1 cellular context compared by ENCODE assay signal in genomic region chr9:96423322-96423984, GRCh38.
TF ChIP-seq lines count a peak whose summit lies in the region.

No MANE protein-coding gene starts in this region.

TF ChIP-seq in HepG2, 621 proteins besides CTCF, POLR2A, EP300 and RAD21 (continued from another document and continues in another):
- TF ChIP-seq AKNA (CRISPR knock-in tag; IDR thresholded peaks at IDR 0.05; ENCODE audit: borderline replicate concordance), result no peak
- TF ChIP-seq ZFP41 (CRISPR knock-in tag; IDR thresholded peaks at IDR 0.05; ENCODE audit: borderline replicate concordance), result no peak
- TF ChIP-seq ZNF687 (CRISPR knock-in tag; IDR thresholded peaks at IDR 0.05), result peak; percentile 45; the same call in 1 of the 2 replicates
- no peak for TF ChIP-seq RNF219 (CRISPR knock-in tag; IDR thresholded peaks at IDR 0.05)
- no peak for TF ChIP-seq GABPA (IDR thresholded peaks at IDR 0.05; ENCODE audit: low read depth, low read length)
- TF ChIP-seq GABPA (CRISPR knock-in tag; IDR thresholded peaks at IDR 0.05; ENCODE audit: low read depth), result no peak
- no peak for TF ChIP-seq ARID5B (CRISPR knock-in tag; IDR thresholded peaks at IDR 0.05)
- TF ChIP-seq NRL (CRISPR knock-in tag; IDR thresholded peaks at IDR 0.05; ENCODE audit: borderline replicate concordance), result 0 out of 2 replicates have a peak, but pooled peaks have one; percentile 19
- TF ChIP-seq AKAP8 (CRISPR knock-in tag; IDR thresholded peaks at IDR 0.05), result no peak
- no peak for TF ChIP-seq ZNF230 (CRISPR knock-in tag; IDR thresholded peaks at IDR 0.05)
- no peak for TF ChIP-seq ZFP1 (CRISPR knock-in tag; IDR thresholded peaks at IDR 0.05)
- no peak for TF ChIP-seq MXD4 (CRISPR knock-in tag; IDR thresholded peaks at IDR 0.05)
- TF ChIP-seq ZKSCAN5 (CRISPR knock-in tag; IDR thresholded peaks at IDR 0.05), result no peak
- TF ChIP-seq ZNF329 (CRISPR knock-in tag; IDR thresholded peaks at IDR 0.05; ENCODE audit: low read depth), result no peak
- no peak for TF ChIP-seq ZNF766 (CRISPR knock-in tag; IDR thresholded peaks at IDR 0.05; ENCODE audit: borderline replicate concordance)
- TF ChIP-seq NFE2L1 (CRISPR knock-in tag; IDR thresholded peaks at IDR 0.05; ENCODE audit: borderline replicate concordance), result no peak
- TF ChIP-seq HNF4A (CRISPR knock-in tag; IDR thresholded peaks at IDR 0.05), result no peak
- TF ChIP-seq ZNF446 (CRISPR knock-in tag; IDR thresholded peaks at IDR 0.05), result no peak
- no peak for TF ChIP-seq ZBTB7A (CRISPR knock-in tag; IDR thresholded peaks at IDR 0.05)
- TF ChIP-seq ZHX2 (IDR thresholded peaks at IDR 0.05; ENCODE audit: low read depth), result no peak
- no peak for TF ChIP-seq ZHX2 (CRISPR knock-in tag; IDR thresholded peaks at IDR 0.05; ENCODE audit: borderline replicate concordance)
- TF ChIP-seq NR0B2 (CRISPR knock-in tag; IDR thresholded peaks at IDR 0.05), result no peak
- TF ChIP-seq ZNF432 (CRISPR knock-in tag; IDR thresholded peaks at IDR 0.05; ENCODE audit: borderline replicate concordance), result no peak
- no peak for TF ChIP-seq GATAD2A (CRISPR knock-in tag; IDR thresholded peaks at IDR 0.05)
- TF ChIP-seq ZNF883 (CRISPR knock-in tag; IDR thresholded peaks at IDR 0.05; ENCODE audit: not compliant biosample characterization), result no peak
- no peak for TF ChIP-seq ZBTB37 (CRISPR knock-in tag; IDR thresholded peaks at IDR 0.05)
- TF ChIP-seq ZNF12 (CRISPR knock-in tag; IDR thresholded peaks at IDR 0.05), result no peak
- TF ChIP-seq IRX3 (CRISPR knock-in tag; IDR thresholded peaks at IDR 0.05; ENCODE audit: borderline replicate concordance, low read depth), result no peak
- no peak for TF ChIP-seq ZNF570 (CRISPR knock-in tag; IDR thresholded peaks at IDR 0.05; ENCODE audit: borderline replicate concordance)
- TF ChIP-seq HNRNPL (IDR thresholded peaks at IDR 0.05; ENCODE audit: low read depth, low read length), result no peak
- 0 out of 2 replicates have a peak, but pooled peaks have one; percentile 43 for TF ChIP-seq ZNF547 (CRISPR knock-in tag; IDR thresholded peaks at IDR 0.05)
- no peak for TF ChIP-seq ZMYM3 (CRISPR knock-in tag; IDR thresholded peaks at IDR 0.05)
- TF ChIP-seq MTF2 (CRISPR knock-in tag; IDR thresholded peaks at IDR 0.05; ENCODE audit: borderline replicate concordance), result no peak
- TF ChIP-seq GTF3A (CRISPR knock-in tag; conservative IDR thresholded peaks at IDR 0.05), result no peak
- peak; percentile 36; the same call in 1 of the 2 replicates for TF ChIP-seq ZNF274 (CRISPR knock-in tag; IDR thresholded peaks at IDR 0.05)
